Comparison of ENCODE assay signal across 11 cellular contexts in the genomic region with DNA sequence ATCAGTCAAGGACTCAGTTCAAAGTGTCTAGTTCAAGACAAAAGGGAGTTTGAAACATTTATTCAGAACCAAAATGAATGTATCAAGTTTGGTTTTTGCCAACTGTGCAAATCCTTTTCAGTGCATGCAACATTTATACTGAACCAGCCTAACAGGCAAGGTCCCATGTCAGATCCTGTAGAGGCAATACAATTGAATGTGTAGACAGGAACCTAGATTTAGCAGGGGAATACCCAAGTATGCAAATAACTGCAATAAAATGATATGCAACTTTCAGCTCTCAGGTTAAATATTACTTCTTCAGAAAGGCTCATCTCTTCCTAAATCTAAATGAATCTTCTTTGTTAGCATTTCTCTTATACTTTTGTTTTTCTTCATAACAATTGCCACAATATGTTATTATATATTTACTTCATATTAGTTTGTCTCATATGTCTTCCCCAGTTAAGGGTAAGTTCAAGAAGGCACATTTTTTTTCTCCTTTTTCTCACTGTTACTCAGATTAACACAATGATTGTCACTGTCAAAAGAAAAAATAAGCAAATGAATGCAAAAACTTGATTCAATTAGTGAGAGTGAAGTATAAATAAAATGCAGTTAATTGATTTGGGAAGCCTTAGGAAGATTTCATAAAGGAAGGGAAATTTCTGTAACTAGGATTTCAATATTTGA.
DNase-seq lines count a peak whose midpoint lies in the region; ATAC-seq and TF ChIP-seq lines count a peak whose summit lies in the region.
"Had no signal": no experiment of that assay in that cellular context is flagged by ENCODE, and none has a peak within 500 bp of the region (broad histone marks: within the 10 kb centered on the region; RNA-seq: fewer than 3 reads in every experiment).

No MANE protein-coding gene starts in this region.

- DNase-seq in memory B cell (ENCODE audit: low spot score in 2 of 2) = peak in 1 of 2 donors; percentile 20
- DNase-seq in activated CD8-positive, alpha-beta memory T cell treated with anti-CD3 and anti-CD28 coated beads, Interleukin-2, amount 10 ng/mL, durations not matched to agents 7 days and 5 days = no peak
- DNase-seq in thyroid gland = no peak
- DNase-seq in spleen = no peak
- DNase-seq in NOMO-1 treated with dmso at 0.1 percent for 144 hours (lab: John Stamatoyannopoulos, UW; ENCODE audit: unreplicated experiment) = no peak
- DNase-seq: stimulated activated CD4-positive, alpha-beta T cell treated with anti-CD3 and anti-CD28 coated beads, Interleukin-12 subunit alpha, Interleukin-12 subunit beta, amount 100 ng/mL, for 4 hours had no signal

- H3K4me1 Mint-ChIP-seq in memory B cell = peaks cover 34% of the 10 kb centered on the region
- H3K4me1 Mint-ChIP-seq in activated CD8-positive, alpha-beta memory T cell treated with anti-CD3 and anti-CD28 coated beads, Interleukin-2, amount 10 ng/mL, durations not matched to agents 7 days and 5 days = peaks cover 6% of the 10 kb centered on the region

- H3K9me3 ChIP-seq in thyroid gland (no peaks in the 10 kb centered on the region), spleen (peaks cover 0 to 4% (median 0%) of the 10 kb centered on the region in 8 donors)

- peaks cover 3% of the 10 kb centered on the region for H3K9me3 Mint-ChIP-seq in memory B cell
- peaks cover 4% of the 10 kb centered on the region for H3K9me3 Mint-ChIP-seq in activated CD8-positive, alpha-beta memory T cell treated with anti-CD3 and anti-CD28 coated beads, Interleukin-2, amount 10 ng/mL, durations not matched to agents 7 days and 5 days (ENCODE audit: low read depth)
- H3K9me3 Mint-ChIP-seq: dendritic cell treated with granulocyte-macrophage colony-stimulating factor and Interleukin-4, amounts not matched to agents 40 ng/mL and 50 ng/mL, for 4 days had no signal

- peaks cover 3% of the 10 kb centered on the region for H3K36me3 Mint-ChIP-seq in memory B cell
- peaks cover 7% of the 10 kb centered on the region for H3K36me3 Mint-ChIP-seq in activated CD8-positive, alpha-beta memory T cell treated with anti-CD3 and anti-CD28 coated beads, Interleukin-2, amount 10 ng/mL, durations not matched to agents 7 days and 5 days

- H3K27ac Mint-ChIP-seq in memory B cell = no peak overlapping the region
- no peak overlapping the region for H3K27ac Mint-ChIP-seq in activated CD8-positive, alpha-beta memory T cell treated with anti-CD3 and anti-CD28 coated beads, Interleukin-2, amount 10 ng/mL, durations not matched to agents 7 days and 5 days
- H3K27ac Mint-ChIP-seq: dendritic cell treated with granulocyte-macrophage colony-stimulating factor and Interleukin-4, amounts not matched to agents 40 ng/mL and 50 ng/mL, for 4 days; T-helper 1 cell treated with Interleukin-12 subunit alpha and Interleukin-12 subunit beta and Interleukin-4 antibody, amounts not matched to agents 30 μg/mL and 1 μg/mL, for 36 hours had no signal

- TF ChIP-seq CTCF in thyroid gland (IDR thresholded peaks at IDR 0.05) (no peak), spleen (IDR thresholded peaks at IDR 0.05 in 8 of 11, conservative IDR thresholded peaks at IDR 0.05 in 3 of 11) (no peak)

- H3K27ac ChIP-seq in thyroid gland (no peak overlapping the region), spleen (peak overlapping the region in 4 of 8 donors; percentile 17 to 73 (median 58))

- H3K36me3 ChIP-seq in thyroid gland (no peaks in the 10 kb centered on the region), spleen (no peaks in the 10 kb centered on the region)

- H3K27me3 Mint-ChIP-seq in memory B cell = no peaks in the 10 kb centered on the region
- no peaks in the 10 kb centered on the region for H3K27me3 Mint-ChIP-seq in activated CD8-positive, alpha-beta memory T cell treated with anti-CD3 and anti-CD28 coated beads, Interleukin-2, amount 10 ng/mL, durations not matched to agents 7 days and 5 days
- H3K27me3 Mint-ChIP-seq: dendritic cell treated with granulocyte-macrophage colony-stimulating factor and Interleukin-4, amounts not matched to agents 40 ng/mL and 50 ng/mL, for 4 days had no signal

- peak overlapping the region; percentile 37 for H3K4me3 Mint-ChIP-seq in memory B cell
- no peak overlapping the region for H3K4me3 Mint-ChIP-seq in activated CD8-positive, alpha-beta memory T cell treated with anti-CD3 and anti-CD28 coated beads, Interleukin-2, amount 10 ng/mL, durations not matched to agents 7 days and 5 days
- H3K4me3 Mint-ChIP-seq: dendritic cell treated with granulocyte-macrophage colony-stimulating factor and Interleukin-4, amounts not matched to agents 40 ng/mL and 50 ng/mL, for 4 days; T-helper 1 cell treated with Interleukin-12 subunit alpha and Interleukin-12 subunit beta and Interleukin-4 antibody, amounts not matched to agents 30 μg/mL and 1 μg/mL, for 36 hours had no signal

- ATAC-seq in GM18907 (IDR thresholded peaks at IDR 0.05; ENCODE audit: unreplicated experiment) (peak; percentile 88), GM21723 (IDR thresholded peaks at IDR 0.05; ENCODE audit: unreplicated experiment) (peak; percentile 88), HG03354 (IDR thresholded peaks at IDR 0.05; ENCODE audit: poor library complexity, severe bottlenecking, unreplicated experiment) (peak; percentile 99), memory B cell (ENCODE audit: low read depth) (peak; percentile 99)
- no peak for ATAC-seq in activated CD8-positive, alpha-beta memory T cell treated with anti-CD3 and anti-CD28 coated beads, Interleukin-2, amount 10 ng/mL, durations not matched to agents 7 days and 5 days

- intact Hi-C loops in thyroid gland (cut with DNase I) (no loop called here), spleen (cut with DNase I; ENCODE audit: low total_unique reads) (no loop called here)

- no peaks in the 10 kb centered on the region for H3K27me3 ChIP-seq in thyroid gland
- no peaks in the 10 kb centered on the region for H3K27me3 ChIP-seq in spleen (replicated peaks in 1 of 7)

- no peak overlapping the region for H3K4me3 ChIP-seq in thyroid gland (replicated peaks in 1 of 3)
- H3K4me3 ChIP-seq in spleen = no peak overlapping the region

- CTCF ChIA-PET in activated CD8-positive, alpha-beta memory T cell treated with anti-CD3 and anti-CD28 coated beads, Interleukin-2, amount 10 ng/mL, durations not matched to agents 7 days and 5 days (lab: Charles Lee) = interaction anchor here (1.8 kb wide), 1 partner anchor 14 kb away, joined by 6 read pairs; no protein-coding TSS in a partner anchor

- H3K4me1 ChIP-seq in thyroid gland (peaks cover 4 to 10% of the 10 kb centered on the region in 2 donors), spleen (peaks cover 7 to 46% (median 22%) of the 10 kb centered on the region in 6 donors)

- TF ChIP-seq POLR2A in thyroid gland (IDR thresholded peaks at IDR 0.05) (no peak), spleen (IDR thresholded peaks at IDR 0.05) (no peak)
